ENCODE assay signal across 28 cellular contexts in genomic region chr22:22358136-22358535, GRCh38.
"Had no signal": no experiment of that assay in that cellular context is flagged by ENCODE, and none has a peak within 500 bp of the region (broad histone marks: within the 10 kb centered on the region; RNA-seq: fewer than 3 reads in every experiment).

No MANE protein-coding gene starts in this region.

- H3K9me3 Mint-ChIP-seq: activated CD4-positive, alpha-beta memory T cell treated with anti-CD3 and anti-CD28 coated beads for 36 hours; activated CD4-positive, alpha-beta T cell treated with anti-CD3 and anti-CD28 coated beads, Interleukin-2, amount 10 ng/mL, durations not matched to agents 24 days and 14 days; activated naive CD4-positive, alpha-beta T cell treated with anti-CD3 and anti-CD28 coated beads, Interleukin-2, amount 10 ng/mL, durations not matched to agents 7 days and 5 days; activated naive CD8-positive, alpha-beta T cell treated with anti-CD3 and anti-CD28 coated beads, Interleukin-2, amount 10 ng/mL, durations not matched to agents 7 days and 5 days; activated T-cell treated with anti-CD3 and anti-CD28 coated beads, Interleukin-2, amount 50 U/mL, for 24 hours; natural killer cell; neural progenitor cell had no signal

- H3K9me3 ChIP-seq: ascending aorta, right atrium auricular region, testis, uterus had no signal

- H3K36me3 ChIP-seq: ascending aorta, cardiac muscle cell, neural progenitor cell, right atrium auricular region, uterus, WERI-Rb-1 had no signal

- H3K4me1 ChIP-seq: ascending aorta, neural progenitor cell, right atrium auricular region, testis, uterus had no signal

- H3K27ac Mint-ChIP-seq: activated CD4-positive, alpha-beta memory T cell treated with anti-CD3 and anti-CD28 coated beads for 36 hours; activated CD4-positive, alpha-beta T cell treated with anti-CD3 and anti-CD28 coated beads, Interleukin-2, amount 10 ng/mL, durations not matched to agents 24 days and 14 days; activated naive CD4-positive, alpha-beta T cell treated with anti-CD3 and anti-CD28 coated beads, Interleukin-2, amount 10 ng/mL, durations not matched to agents 7 days and 5 days; activated naive CD8-positive, alpha-beta T cell treated with anti-CD3 and anti-CD28 coated beads, Interleukin-2, amount 10 ng/mL, durations not matched to agents 7 days and 5 days; activated T-cell treated with anti-CD3 and anti-CD28 coated beads, Interleukin-2, amount 50 U/mL, for 24 hours; natural killer cell; neural progenitor cell had no signal

- H3K4me3 Mint-ChIP-seq: activated CD4-positive, alpha-beta memory T cell treated with anti-CD3 and anti-CD28 coated beads for 36 hours; activated CD4-positive, alpha-beta T cell treated with anti-CD3 and anti-CD28 coated beads, Interleukin-2, amount 10 ng/mL, durations not matched to agents 24 days and 14 days; activated naive CD4-positive, alpha-beta T cell treated with anti-CD3 and anti-CD28 coated beads, Interleukin-2, amount 10 ng/mL, durations not matched to agents 7 days and 5 days; activated naive CD8-positive, alpha-beta T cell treated with anti-CD3 and anti-CD28 coated beads, Interleukin-2, amount 10 ng/mL, durations not matched to agents 7 days and 5 days; activated T-cell treated with anti-CD3 and anti-CD28 coated beads, Interleukin-2, amount 50 U/mL, for 24 hours; brain; natural killer cell; neural progenitor cell; T-helper 17 cell had no signal

- H3K36me3 Mint-ChIP-seq: activated CD4-positive, alpha-beta memory T cell treated with anti-CD3 and anti-CD28 coated beads for 36 hours; activated naive CD4-positive, alpha-beta T cell treated with anti-CD3 and anti-CD28 coated beads, Interleukin-2, amount 10 ng/mL, durations not matched to agents 7 days and 5 days; activated naive CD8-positive, alpha-beta T cell treated with anti-CD3 and anti-CD28 coated beads, Interleukin-2, amount 10 ng/mL, durations not matched to agents 7 days and 5 days; brain; natural killer cell; neural progenitor cell had no signal

- H3K27me3 ChIP-seq: ascending aorta, cardiac muscle cell, right atrium auricular region, testis had no signal

- H3K4me3 ChIP-seq: ascending aorta, cardiac muscle cell, coronary artery, dorsolateral prefrontal cortex, neural progenitor cell, right atrium auricular region, testis, uterus had no signal

- H3K27ac ChIP-seq: ascending aorta, cardiac muscle cell, coronary artery, dorsolateral prefrontal cortex, neural progenitor cell, right atrium auricular region, testis, uterus, WERI-Rb-1 had no signal

- DNase-seq: activated CD4-positive, alpha-beta memory T cell treated with anti-CD3 and anti-CD28 coated beads for 36 hours; activated CD4-positive, alpha-beta T cell treated with anti-CD3 and anti-CD28 coated beads, Interleukin-2, amount 10 ng/mL, durations not matched to agents 24 days and 14 days; activated CD4-positive, CD25-positive, alpha-beta regulatory T cell treated with anti-CD3 and anti-CD28 coated beads, Interleukin-2, amount 50 U/mL, for 72 hours; activated CD8-positive, alpha-beta memory T cell treated with anti-CD3 and anti-CD28 coated beads, Interleukin-2, amount 50 U/mL, for 48 hours; activated gamma-delta T cell; activated naive CD4-positive, alpha-beta T cell treated with anti-CD3 and anti-CD28 coated beads, Interleukin-2, amount 10 ng/mL, durations not matched to agents 7 days and 5 days; activated naive CD8-positive, alpha-beta T cell treated with anti-CD3 and anti-CD28 coated beads, Interleukin-2, amount 10 ng/mL, durations not matched to agents 7 days and 5 days; activated T-cell treated with anti-CD3 and anti-CD28 coated beads, Interleukin-2, amount 50 U/mL, for 24 hours; dorsolateral prefrontal cortex; effector memory CD4-positive, alpha-beta T cell; head of caudate nucleus; hippocampal formation; left cardiac atrium; midbrain; natural killer cell; stimulated activated naive CD8-positive, alpha-beta T cell treated with anti-CD3 and anti-CD28 coated beads, Interleukin-15, Interleukin-2, amounts not matched to agents 100 U/mL and 50 U/mL, for 24 hours; T-helper 17 cell; T1000; testis; trophoblast cell; uterus; WERI-Rb-1 had no signal
